ENCODE assay signal across 12 cellular contexts in genomic region chr3:54773251-54773650, GRCh38.
DNase-seq lines count a peak whose midpoint lies in the region; ATAC-seq and TF ChIP-seq lines count a peak whose summit lies in the region.
"Had no signal": no experiment of that assay in that cellular context is flagged by ENCODE, and none has a peak within 500 bp of the region (broad histone marks: within the 10 kb centered on the region; RNA-seq: fewer than 3 reads in every experiment).

No MANE protein-coding gene starts in this region.

- no peak overlapping the region for H2AFZ ChIP-seq in MM.1S (ENCODE audit: low read length)

- no peaks in the 10 kb centered on the region for H3K36me3 ChIP-seq in MM.1S (replicated peaks; ENCODE audit: insufficient read depth, low read length)
- H3K36me3 ChIP-seq: BLaER1 had no signal

- no peaks in the 10 kb centered on the region for H3K9me3 ChIP-seq in MM.1S (replicated peaks; ENCODE audit: insufficient read depth, low read length)
- H3K9me3 ChIP-seq: BLaER1 had no signal

- DNase-seq in EH (ENCODE audit: low read depth) (peak; percentile 82), NCI-H1092 (lab: John Stamatoyannopoulos, UW) (peak; percentile 3), NCI-H524 (lab: John Stamatoyannopoulos, UW) (peak; percentile 36 to 80), left kidney (ENCODE audit: low read depth, low spot score) (peak; percentile 51), NCI-H526 treated with DMSO at 0.1 percent for 48 hours (lab: John Stamatoyannopoulos, UW) (no peak), MM.1S (no peak)
- DNase-seq: H9, NCI-H82, SHP77 treated with DMSO at 0.1 percent for 48 hours had no signal

- H3K4me1 ChIP-seq in MM.1S (ENCODE audit: low read length), result no peaks in the 10 kb centered on the region
- H3K4me1 ChIP-seq: BLaER1 had no signal

- no peak for TF ChIP-seq CTCF in MM.1S (IDR thresholded peaks at IDR 0.05; ENCODE audit: low read length)

- H3K27me3 ChIP-seq in MM.1S (replicated peaks; ENCODE audit: insufficient read depth, low read length), result no peaks in the 10 kb centered on the region
- H3K27me3 ChIP-seq: BLaER1 had no signal

- no peaks in the 10 kb centered on the region for H3K79me2 ChIP-seq in MM.1S (ENCODE audit: low read length)

- H3F3A ChIP-seq in MM.1S (ENCODE audit: insufficient read depth, low read length), result no peaks in the 10 kb centered on the region

- ATAC-seq in GM21526 (IDR thresholded peaks at IDR 0.05; ENCODE audit: low FRiP score, unreplicated experiment), result no peak
- ATAC-seq: GM12878 had no signal

- no peak overlapping the region for H3K4me2 ChIP-seq in MM.1S (ENCODE audit: low read depth, low read length)
- H3K4me2 ChIP-seq: BLaER1 had no signal

- no peak overlapping the region for H3K9ac ChIP-seq in MM.1S (ENCODE audit: low read length)
- H3K9ac ChIP-seq: BLaER1 had no signal

- H4K20me1 ChIP-seq in MM.1S (ENCODE audit: insufficient read depth, low read length), result no peaks in the 10 kb centered on the region
- H4K20me1 ChIP-seq: BLaER1 had no signal

- no peak overlapping the region for H3K4me3 ChIP-seq in MM.1S (ENCODE audit: low read length)
- H3K4me3 ChIP-seq: BLaER1, GM12878 had no signal

- no peak overlapping the region for H3K27ac ChIP-seq in MM.1S (ENCODE audit: low read length)
- H3K27ac ChIP-seq: BLaER1 had no signal

- no peaks in the 10 kb centered on the region for H3K9me2 ChIP-seq in MM.1S (replicated peaks; ENCODE audit: insufficient read depth, low read length)

Comparison
In these comparisons a context has a peak if more than half of its experiments do, and no peak if none do; other contexts are left out.
1. DNase-seq: peak in EH (single experiment), NCI-H1092 (single experiment), NCI-H524 (2 of 2) and left kidney (single experiment); none in NCI-H526 treated with DMSO at 0.1 percent for 48 hours (single experiment) and MM.1S (single experiment).